In the genomic region with DNA sequence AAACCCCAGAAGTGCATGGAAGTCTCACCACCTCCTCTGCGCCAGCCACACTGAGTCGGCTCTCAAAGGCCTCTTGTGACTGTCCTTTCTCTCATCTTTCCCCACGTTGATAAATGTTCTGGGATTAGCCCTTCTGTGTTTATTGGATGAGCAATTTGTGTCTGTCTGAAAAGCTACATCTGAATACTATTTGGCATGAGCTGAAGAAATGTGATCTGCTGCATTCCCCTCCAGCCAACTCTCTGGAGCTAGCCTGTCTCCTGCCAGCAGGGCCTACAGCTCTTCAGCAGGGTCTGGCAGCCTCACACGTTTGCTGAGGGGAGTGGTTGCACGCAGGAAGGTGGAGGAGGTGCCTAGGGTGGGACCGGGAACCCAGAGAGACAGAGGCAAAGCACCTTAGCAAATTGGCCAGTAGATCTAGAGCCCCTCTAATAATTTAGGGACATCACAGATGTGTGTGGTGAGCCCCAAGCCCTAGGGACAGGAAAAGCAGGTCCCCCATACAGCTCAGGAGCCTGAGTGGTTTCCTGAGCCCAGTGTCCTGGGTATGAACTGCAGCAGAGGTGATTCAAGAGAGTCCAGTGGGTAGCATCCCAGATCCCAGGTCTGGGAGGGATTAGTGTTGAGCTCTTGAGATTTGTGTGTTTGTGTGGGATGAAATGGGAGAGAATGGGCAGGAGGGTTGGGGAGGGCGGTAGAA, we compare ENCODE assay signal across 13 cellular contexts. TPM values are rescaled to one million over a fixed set of nuclear protein-coding genes. Genes with fewer than 3 reads are reported as not detected.
DNase-seq lines count a peak whose midpoint lies in the region; ATAC-seq and TF ChIP-seq lines count a peak whose summit lies in the region.
"Had no signal": no experiment of that assay in that cellular context is flagged by ENCODE, and none has a peak within 500 bp of the region (broad histone marks: within the 10 kb centered on the region; RNA-seq: fewer than 3 reads in every experiment).

No MANE protein-coding gene starts in this region.

- H3K27me3 Mint-ChIP-seq in HFFc6 (ENCODE audit: insufficient read depth) = peaks cover 18% of the 10 kb centered on the region
- H3K27me3 Mint-ChIP-seq: stimulated activated memory B cell treated with anti-CD40 and anti-IgM and Interleukin-4, amounts not matched to agents 10 μg/mL and 1 μg/mL and 100 μg/mL, for 72 hours had no signal

- no peaks in the 10 kb centered on the region for H3K36me3 ChIP-seq in ascending aorta
- H3K36me3 ChIP-seq: right lobe of liver had no signal

- H3K4me1 Mint-ChIP-seq in HFFc6 (ENCODE audit: low read depth) = peaks cover 37% of the 10 kb centered on the region

- no peaks in the 10 kb centered on the region for H3K36me3 Mint-ChIP-seq in HFFc6 (ENCODE audit: low read depth)
- H3K36me3 Mint-ChIP-seq: activated CD4-positive, alpha-beta memory T cell treated with anti-CD3 and anti-CD28 coated beads for 36 hours; stimulated activated memory B cell treated with anti-CD40 and anti-IgM and Interleukin-4, amounts not matched to agents 10 μg/mL and 1 μg/mL and 100 μg/mL, for 72 hours had no signal

- H3K27ac ChIP-seq in ascending aorta (peak overlapping the region; percentile 53 to 72), right cardiac atrium (ENCODE audit: low read length) (peak overlapping the region; percentile 89)
- H3K27ac ChIP-seq: SK-N-MC had no signal

- TF ChIP-seq CTCF in HFFc6 (IDR thresholded peaks at IDR 0.05) = no peak
- no peak for TF ChIP-seq CTCF in ascending aorta (IDR thresholded peaks at IDR 0.05)

- no peak overlapping the region; the same call in 1 of the 2 replicates for H3K4me3 Mint-ChIP-seq in HFFc6
- H3K4me3 Mint-ChIP-seq: activated CD4-positive, alpha-beta memory T cell treated with anti-CD3 and anti-CD28 coated beads for 36 hours; stimulated activated memory B cell treated with anti-CD40 and anti-IgM and Interleukin-4, amounts not matched to agents 10 μg/mL and 1 μg/mL and 100 μg/mL, for 72 hours had no signal

- ATAC-seq in right cardiac atrium (peak; percentile 78 to 90), GM18517 (IDR thresholded peaks at IDR 0.05; ENCODE audit: unreplicated experiment) (no peak), HG03196 (IDR thresholded peaks at IDR 0.05; ENCODE audit: unreplicated experiment) (no peak)
- ATAC-seq: stimulated activated memory B cell treated with anti-CD40 and anti-IgM and Interleukin-4, amounts not matched to agents 10 μg/mL and 1 μg/mL and 100 μg/mL, for 72 hours had no signal

- WGBS in right cardiac atrium = 40% methylated on average over 7 of the region's 7 CpGs

- H3K27ac Mint-ChIP-seq in HFFc6 = peak overlapping the region; percentile 50
- H3K27ac Mint-ChIP-seq: activated CD4-positive, alpha-beta memory T cell treated with anti-CD3 and anti-CD28 coated beads for 36 hours; stimulated activated memory B cell treated with anti-CD40 and anti-IgM and Interleukin-4, amounts not matched to agents 10 μg/mL and 1 μg/mL and 100 μg/mL, for 72 hours had no signal

- H3K9me3 ChIP-seq in ascending aorta (no peaks in the 10 kb centered on the region), right cardiac atrium (ENCODE audit: control insufficient read depth, low read length) (no peaks in the 10 kb centered on the region)
- H3K9me3 ChIP-seq: right lobe of liver had no signal

- intact Hi-C loops in ascending aorta (cut with DNase I) = no loop called here
- intact Hi-C loops in right cardiac atrium (cut with DNase I) = no loop called here

- H3K9me3 Mint-ChIP-seq in HFFc6 = no peaks in the 10 kb centered on the region
- H3K9me3 Mint-ChIP-seq: activated CD4-positive, alpha-beta memory T cell treated with anti-CD3 and anti-CD28 coated beads for 36 hours; stimulated activated memory B cell treated with anti-CD40 and anti-IgM and Interleukin-4, amounts not matched to agents 10 μg/mL and 1 μg/mL and 100 μg/mL, for 72 hours had no signal

- H3K4me3 ChIP-seq in ascending aorta = no peak overlapping the region
- H3K4me3 ChIP-seq in right cardiac atrium (ENCODE audit: low read length) = no peak overlapping the region
- H3K4me3 ChIP-seq: right lobe of liver, SK-N-MC had no signal

- H3K4me1 ChIP-seq in ascending aorta (peaks cover 13 to 57% of the 10 kb centered on the region in 2 donors), right cardiac atrium (ENCODE audit: control insufficient read depth, insufficient read depth, low read length) (peaks cover 28% of the 10 kb centered on the region)

- no peaks in the 10 kb centered on the region for H3K27me3 ChIP-seq in ascending aorta
- H3K27me3 ChIP-seq in right cardiac atrium (ENCODE audit: control insufficient read depth, insufficient read depth) = no peaks in the 10 kb centered on the region
- H3K27me3 ChIP-seq: right lobe of liver had no signal

- DNase-seq in HFFc6 (peak; percentile 70), ascending aorta (ENCODE audit: low spot score in 2 of 2) (no peak), right cardiac atrium (peak; percentile 70 to 85 (median 83)), stromal cell of bone marrow (ENCODE audit: low read depth) (peak; percentile 58), SKM-1 treated with dmso at 0.1 percent for 144 hours (lab: John Stamatoyannopoulos, UW; ENCODE audit: unreplicated experiment) (no peak), NCI-H226 (no peak)
- DNase-seq: activated CD4-positive, alpha-beta memory T cell treated with anti-CD3 and anti-CD28 coated beads for 36 hours; right lobe of liver had no signal

RNA-seq across cellular contexts. Expression of a gene that starts 20.5 kb away (rescaled TPM):
- 100 to 1,000 TPM in 4 of 6 experiments, 10 to 100 TPM in 2; 87.2 to 116 (median 106) TPM for total RNA-seq in HFFc6 (2021; fragmentation: NEBNext Ultra II Directional; extraction: Animal tissue kit (Norgen Biotek cat#: 25700))
- total RNA-seq in ascending aorta = 100 TPM
- total RNA-seq in right cardiac atrium = 100 to 1,000 TPM in 1 of 4 donors, 10 to 100 TPM in 3; 44.0 to 137 (median 58.3) TPM
- 24.7 TPM for polyA plus RNA-seq in right cardiac atrium

RNA-seq across cellular contexts. Expression of a gene that starts 52.3 kb away (rescaled TPM):
- total RNA-seq in HFFc6 (2021; fragmentation: NEBNext Ultra II Directional; extraction: Animal tissue kit (Norgen Biotek cat#: 25700)) = not detected
- total RNA-seq in ascending aorta (not detected), right cardiac atrium (not detected)
- not detected for polyA plus RNA-seq in right cardiac atrium
- total RNA-seq: activated CD4-positive, alpha-beta memory T cell treated with anti-CD3 and anti-CD28 coated beads for 36 hours; bronchial epithelial cell; right lobe of liver had no signal

Comparison
In these comparisons a context has a peak if more than half of its experiments do, and no peak if none do; other contexts are left out.
1. DNase-seq: peak in HFFc6 (single experiment), right cardiac atrium (3 of 3) and stromal cell of bone marrow (single experiment); none in ascending aorta (0 of 2), SKM-1 treated with dmso at 0.1 percent for 144 hours (single experiment) and NCI-H226 (single experiment).
2. ATAC-seq: peak in right cardiac atrium (2 of 2); none in GM18517 (single experiment) and HG03196 (single experiment).